ENCODE assay signal across 20 cellular contexts in the genomic region with DNA sequence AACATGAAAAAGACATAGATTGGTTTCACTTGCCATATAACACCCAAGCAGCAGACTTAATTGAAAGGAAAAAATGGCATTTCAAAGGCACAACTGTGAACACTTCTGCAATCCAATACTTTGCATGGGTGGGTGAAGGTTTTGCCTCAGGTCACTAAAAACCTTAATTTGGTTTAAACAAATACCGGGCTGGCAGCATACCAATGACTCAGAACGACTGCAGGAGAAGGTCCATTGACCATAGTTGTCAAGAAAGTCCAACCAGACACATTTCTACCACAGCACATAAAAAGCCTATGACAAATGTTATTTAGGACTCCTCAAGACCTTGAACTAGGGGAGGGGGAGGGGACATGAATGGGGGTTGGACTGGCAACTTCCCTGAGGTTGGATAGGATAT.
"Had no signal": no experiment of that assay in that cellular context is flagged by ENCODE, and none has a peak within 500 bp of the region (broad histone marks: within the 10 kb centered on the region; RNA-seq: fewer than 3 reads in every experiment).

No MANE protein-coding gene starts in this region.

- H3K9me3 ChIP-seq: esophagus muscularis mucosa, gastroesophageal sphincter, heart right ventricle, left lung, lower lobe of right lung, mucosa of descending colon had no signal

- H3K4me3 Mint-ChIP-seq: mesothelial cell of epicardium, naive B cell had no signal

- DNase-seq: dermis blood vessel endothelial cell; dorsolateral prefrontal cortex; effector CD4-positive, alpha-beta T cell; effector memory CD4-positive, alpha-beta T cell; foreskin keratinocyte; glutamatergic neuron; head of caudate nucleus; heart right ventricle; hippocampal formation; left cardiac atrium; left lung; left ventricle myocardium superior; lower lobe of right lung; mesenchymal stem cell; mucosa of descending colon; naive B cell had no signal

- H3K27me3 ChIP-seq: esophagus muscularis mucosa, foreskin keratinocyte, gastroesophageal sphincter had no signal

- H3K27me3 Mint-ChIP-seq: naive B cell had no signal

- H3K4me1 Mint-ChIP-seq: naive B cell had no signal

- H3K36me3 Mint-ChIP-seq: mesothelial cell of epicardium, naive B cell had no signal

- H3K36me3 ChIP-seq: esophagus muscularis mucosa, gastroesophageal sphincter, heart right ventricle, left lung, lower lobe of right lung had no signal

- H3K27ac ChIP-seq: coronary artery, dorsolateral prefrontal cortex, esophagus muscularis mucosa, foreskin keratinocyte, gastroesophageal sphincter, heart right ventricle, left lung, lower lobe of right lung had no signal

- H3K4me1 ChIP-seq: esophagus muscularis mucosa, foreskin keratinocyte, gastroesophageal sphincter, heart right ventricle, left lung, lower lobe of right lung had no signal

- H3K9me3 Mint-ChIP-seq: mesothelial cell of epicardium had no signal

- H3K4me3 ChIP-seq: coronary artery, dorsolateral prefrontal cortex, esophagus muscularis mucosa, gastroesophageal sphincter, heart right ventricle, left lung, lower lobe of right lung, mucosa of descending colon had no signal

- H3K27ac Mint-ChIP-seq: mesothelial cell of epicardium, naive B cell had no signal
